In genomic region chr9:114908796-114909448, GRCh38 we compare ENCODE assay signal across 10 cellular contexts. TPM values are rescaled to one million over a fixed set of nuclear protein-coding genes. Genes with fewer than 3 reads are reported as not detected.
A peak's percentile ranks its signal among the peaks of the same experiment; 100 is the strongest.
DNase-seq lines count a peak whose midpoint lies in the region; ATAC-seq, FAIRE-seq and TF ChIP-seq lines count a peak whose summit lies in the region.
"Had no signal": no experiment of that assay in that cellular context is flagged by ENCODE, and none has a peak within 500 bp of the region (broad histone marks: within the 10 kb centered on the region; RNA-seq: fewer than 3 reads in every experiment).

No MANE protein-coding gene starts in this region.

- H3K4me1 Mint-ChIP-seq in activated T-helper 1 cell treated with anti-CD3 and anti-CD28 coated beads, Interleukin-12 subunit alpha, Interleukin-12 subunit beta, Interleukin-2, Interleukin-4 antibody, amounts not matched to agents 30 ng/mL and 10 ng/mL and 1 ng/mL, durations not matched to agents 14 hours and 24 hours and 36 hours (ENCODE audit: low read depth), result peaks cover 74% of the 10 kb centered on the region
- peaks cover 41 to 43% of the 10 kb centered on the region in 2 donors for H3K4me1 Mint-ChIP-seq in natural killer cell treated with Interleukin-12 subunit alpha and Interleukin-12 subunit beta and Interleukin-15 and Interleukin-18, amount 100 ng/mL, for 72 hours (ENCODE audit: low read depth in 2 of 2)
- H3K4me1 Mint-ChIP-seq in nephron progenitor cell, result peaks cover 33% of the 10 kb centered on the region

- intact Hi-C loops in activated T-helper 1 cell treated with anti-CD3 and anti-CD28 coated beads, Interleukin-12 subunit alpha, Interleukin-12 subunit beta, Interleukin-2, Interleukin-4 antibody, amounts not matched to agents 30 ng/mL and 10 ng/mL and 1 ng/mL, durations not matched to agents 14 hours and 24 hours and 36 hours (cut with micrococcal nuclease), result loop anchor here (1.0 to 10.0 kb wide), 14 partner anchors 10 to 616 kb away; partner anchors contain the start of genes TNFSF15 and TNFSF8

- no peaks in the 10 kb centered on the region for H3K36me3 ChIP-seq in HUES48 (ENCODE audit: control insufficient read depth, insufficient read depth, low read length)
- H3K36me3 ChIP-seq in brain microvascular endothelial cell (replicated peaks), result no peaks in the 10 kb centered on the region

- no peak overlapping the region for H3K9ac ChIP-seq in HUES48 (ENCODE audit: low read depth, low read length)

- peaks cover 7% of the 10 kb centered on the region for H3K4me1 ChIP-seq in HUES48 (ENCODE audit: control insufficient read depth, insufficient read depth, low read length)

- DNase-seq in GM12892 (ENCODE audit: insufficient read length) (no peak), brain microvascular endothelial cell (no peak), nephron progenitor cell (no peak), substantia nigra (lab: John Stamatoyannopoulos, UW) (no peak)
- no peak for DNase-seq in activated T-helper 1 cell treated with anti-CD3 and anti-CD28 coated beads, Interleukin-12 subunit alpha, Interleukin-12 subunit beta, Interleukin-2, Interleukin-4 antibody, amounts not matched to agents 30 ng/mL and 10 ng/mL and 1 ng/mL, durations not matched to agents 14 hours and 24 hours and 36 hours (ENCODE audit: low spot score)
- DNase-seq in natural killer cell treated with Interleukin-12 subunit alpha and Interleukin-12 subunit beta and Interleukin-15 and Interleukin-18, amount 100 ng/mL, for 72 hours (ENCODE audit: low spot score), result no peak
- DNase-seq: amygdala had no signal

- H3K27me3 ChIP-seq in HUES48 (ENCODE audit: control insufficient read depth, insufficient read depth, low read length), result no peaks in the 10 kb centered on the region
- no peaks in the 10 kb centered on the region for H3K27me3 ChIP-seq in brain microvascular endothelial cell (replicated peaks)

- peak; percentile 67 for FAIRE-seq in GM12892 (lab: Jason Lieb, UNC)

- H3K27ac Mint-ChIP-seq in activated T-helper 1 cell treated with anti-CD3 and anti-CD28 coated beads, Interleukin-12 subunit alpha, Interleukin-12 subunit beta, Interleukin-2, Interleukin-4 antibody, amounts not matched to agents 30 ng/mL and 10 ng/mL and 1 ng/mL, durations not matched to agents 14 hours and 24 hours and 36 hours, result peak overlapping the region; percentile 97
- H3K27ac Mint-ChIP-seq in natural killer cell treated with Interleukin-12 subunit alpha and Interleukin-12 subunit beta and Interleukin-15 and Interleukin-18, amount 100 ng/mL, for 72 hours, result peak overlapping the region; percentile 89 to 95
- H3K27ac Mint-ChIP-seq in nephron progenitor cell, result no peak overlapping the region

- peak; percentile 79 to 89 for ATAC-seq in natural killer cell treated with Interleukin-12 subunit alpha and Interleukin-12 subunit beta and Interleukin-15 and Interleukin-18, amount 100 ng/mL, for 72 hours

- no peak overlapping the region for H3K4me3 ChIP-seq in HUES48 (ENCODE audit: low read depth, low read length)
- no peak overlapping the region for H3K4me3 ChIP-seq in brain microvascular endothelial cell (ENCODE audit: low read depth, low read length)
- H3K4me3 ChIP-seq: skin epidermis had no signal

- peak overlapping the region; percentile 64 for H3K4me3 Mint-ChIP-seq in activated T-helper 1 cell treated with anti-CD3 and anti-CD28 coated beads, Interleukin-12 subunit alpha, Interleukin-12 subunit beta, Interleukin-2, Interleukin-4 antibody, amounts not matched to agents 30 ng/mL and 10 ng/mL and 1 ng/mL, durations not matched to agents 14 hours and 24 hours and 36 hours
- peak overlapping the region; percentile 79 for H3K4me3 Mint-ChIP-seq in natural killer cell treated with Interleukin-12 subunit alpha and Interleukin-12 subunit beta and Interleukin-15 and Interleukin-18, amount 100 ng/mL, for 72 hours
- H3K4me3 Mint-ChIP-seq in nephron progenitor cell, result no peak overlapping the region

- no peaks in the 10 kb centered on the region for H3K9me3 Mint-ChIP-seq in activated T-helper 1 cell treated with anti-CD3 and anti-CD28 coated beads, Interleukin-12 subunit alpha, Interleukin-12 subunit beta, Interleukin-2, Interleukin-4 antibody, amounts not matched to agents 30 ng/mL and 10 ng/mL and 1 ng/mL, durations not matched to agents 14 hours and 24 hours and 36 hours
- H3K9me3 Mint-ChIP-seq in natural killer cell treated with Interleukin-12 subunit alpha and Interleukin-12 subunit beta and Interleukin-15 and Interleukin-18, amount 100 ng/mL, for 72 hours, result no peaks in the 10 kb centered on the region
- no peaks in the 10 kb centered on the region for H3K9me3 Mint-ChIP-seq in nephron progenitor cell

- in situ Hi-C loops in brain microvascular endothelial cell (cut with HindIII; ENCODE audit: low pct_ligation_motif_present, low sequenced_read_pairs), result loop anchor here (25.0 kb wide), 1 partner anchor 172 kb away; no protein-coding TSS in a partner anchor

- no peak for TF ChIP-seq CTCF in brain microvascular endothelial cell (IDR thresholded peaks at IDR 0.05; ENCODE audit: low read depth, low read length, missing control alignments)
- no peak for TF ChIP-seq CTCF in nephron progenitor cell (IDR thresholded peaks at IDR 0.05)

- H3K36me3 Mint-ChIP-seq in activated T-helper 1 cell treated with anti-CD3 and anti-CD28 coated beads, Interleukin-12 subunit alpha, Interleukin-12 subunit beta, Interleukin-2, Interleukin-4 antibody, amounts not matched to agents 30 ng/mL and 10 ng/mL and 1 ng/mL, durations not matched to agents 14 hours and 24 hours and 36 hours (ENCODE audit: low read depth), result peaks cover 83% of the 10 kb centered on the region
- peaks cover 6% of the 10 kb centered on the region for H3K36me3 Mint-ChIP-seq in natural killer cell treated with Interleukin-12 subunit alpha and Interleukin-12 subunit beta and Interleukin-15 and Interleukin-18, amount 100 ng/mL, for 72 hours
- H3K36me3 Mint-ChIP-seq in nephron progenitor cell (ENCODE audit: low read depth), result no peaks in the 10 kb centered on the region

- H3K27ac ChIP-seq in HUES48 (ENCODE audit: low read depth, low read length), result peak overlapping the region; percentile 37
- H3K27ac ChIP-seq in brain microvascular endothelial cell, result no peak overlapping the region
- no peak overlapping the region for H3K27ac ChIP-seq in substantia nigra (ENCODE audit: low read depth, low read length, poor library complexity, severe bottlenecking)
- H3K27ac ChIP-seq: HL-60 had no signal

- H3K9me3 ChIP-seq in HUES48 (ENCODE audit: control insufficient read depth, insufficient read depth, low read length), result no peaks in the 10 kb centered on the region

- H3K27me3 Mint-ChIP-seq in activated T-helper 1 cell treated with anti-CD3 and anti-CD28 coated beads, Interleukin-12 subunit alpha, Interleukin-12 subunit beta, Interleukin-2, Interleukin-4 antibody, amounts not matched to agents 30 ng/mL and 10 ng/mL and 1 ng/mL, durations not matched to agents 14 hours and 24 hours and 36 hours (ENCODE audit: insufficient read depth), result no peaks in the 10 kb centered on the region
- no peaks in the 10 kb centered on the region for H3K27me3 Mint-ChIP-seq in natural killer cell treated with Interleukin-12 subunit alpha and Interleukin-12 subunit beta and Interleukin-15 and Interleukin-18, amount 100 ng/mL, for 72 hours
- peaks cover 9% of the 10 kb centered on the region for H3K27me3 Mint-ChIP-seq in nephron progenitor cell (ENCODE audit: low read depth, poor library complexity)

- TF ChIP-seq POLR2A in GM12892 (IDR thresholded peaks at IDR 0.05; ENCODE audit: low read depth, low read length), result no peak

RNA-seq across cellular contexts. Expression of gene TNFSF8, which starts 21.5 kb away (rescaled TPM):
- polyA plus RNA-seq in GM12892 (2012; ENCODE audit: missing spikeins), result not detected
- total RNA-seq in activated T-helper 1 cell treated with anti-CD3 and anti-CD28 coated beads, Interleukin-12 subunit alpha, Interleukin-12 subunit beta, Interleukin-2, Interleukin-4 antibody, amounts not matched to agents 30 ng/mL and 10 ng/mL and 1 ng/mL, durations not matched to agents 14 hours and 24 hours and 36 hours, result 200 and 207 TPM in 2 replicates
- total RNA-seq in natural killer cell treated with Interleukin-12 subunit alpha and Interleukin-12 subunit beta and Interleukin-15 and Interleukin-18, amount 100 ng/mL, for 72 hours, result 1 to 10 TPM; 1.3 to 1.9 TPM

Comparison
In these comparisons a context has a peak if more than half of its experiments do, and no peak if none do; other contexts are left out.
1. RNA of gene TNFSF8, which starts 21.5 kb away (total RNA-seq): 200 to 207 TPM in activated T-helper 1 cell treated with anti-CD3 and anti-CD28 coated beads, Interleukin-12 subunit alpha, Interleukin-12 subunit beta, Interleukin-2, Interleukin-4 antibody, amounts not matched to agents 30 ng/mL and 10 ng/mL and 1 ng/mL, durations not matched to agents 14 hours and 24 hours and 36 hours; 1.3 to 1.9 TPM in natural killer cell treated with Interleukin-12 subunit alpha and Interleukin-12 subunit beta and Interleukin-15 and Interleukin-18, amount 100 ng/mL, for 72 hours; every median in the first group is over 10 times any median in the second.